31 cellular contexts compared by ENCODE assay signal in the genomic region with DNA sequence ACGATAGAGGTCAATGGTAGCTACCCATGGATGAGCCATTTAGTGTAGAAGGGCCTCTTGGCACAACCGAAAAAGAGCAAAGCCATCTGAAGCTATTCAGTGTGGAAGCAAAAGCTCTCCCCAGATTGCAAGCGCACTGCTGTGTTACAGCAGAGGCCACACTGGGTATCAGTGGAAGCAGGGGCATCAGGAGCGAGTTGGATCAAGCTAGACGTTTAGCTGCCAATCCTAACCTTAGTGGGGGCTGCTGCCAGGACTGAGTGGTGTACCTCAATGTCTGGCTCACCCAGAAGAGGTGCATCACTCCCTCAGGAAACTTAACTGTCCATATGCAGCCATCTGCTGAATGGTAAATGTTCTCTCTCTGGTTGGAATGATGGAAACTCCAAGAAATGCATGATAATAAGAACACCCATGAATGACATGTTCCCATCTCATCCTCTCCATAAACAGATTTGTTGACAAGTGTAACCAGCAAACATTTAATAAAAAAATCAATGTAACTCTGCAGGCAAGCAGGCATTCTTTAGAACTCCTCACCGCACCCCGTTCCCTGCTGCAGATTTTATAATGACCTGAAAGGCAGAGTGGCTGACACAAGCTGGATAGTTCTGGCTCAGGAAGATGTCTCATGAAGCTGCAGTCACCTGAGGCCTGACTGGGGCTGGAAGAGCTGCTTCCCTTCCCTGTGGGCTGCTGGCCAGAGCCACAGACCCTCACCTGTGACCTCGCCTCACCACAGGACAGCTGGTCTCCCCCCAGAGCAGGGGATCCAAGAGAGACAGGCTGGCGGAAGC. TPM values are rescaled to one million over a fixed set of nuclear protein-coding genes. Genes with fewer than 3 reads are reported as not detected.
DNase-seq lines count a peak whose midpoint lies in the region; ATAC-seq, FAIRE-seq and TF ChIP-seq lines count a peak whose summit lies in the region.
"Had no signal": no experiment of that assay in that cellular context is flagged by ENCODE, and none has a peak within 500 bp of the region (broad histone marks: within the 10 kb centered on the region; RNA-seq: fewer than 3 reads in every experiment).

No MANE protein-coding gene starts in this region.

- no peak overlapping the region for H3K56ac ChIP-seq in H1 (replicated peaks; ENCODE audit: insufficient read length, low read depth, low read length)

- peak overlapping the region; percentile 76; the same call in 1 of the 2 replicates for H3K18ac ChIP-seq in H1 (ENCODE audit: extremely low read depth, low read length)

- no peaks in the 10 kb centered on the region for H3K9me3 Mint-ChIP-seq in CD8-positive, alpha-beta memory T cell
- H3K9me3 Mint-ChIP-seq: activated naive CD4-positive, alpha-beta T cell treated with anti-CD3 and anti-CD28 coated beads, Interleukin-2, amount 50 U/mL, for 72 hours; activated T-cell treated with anti-CD3 and anti-CD28 coated beads, Interleukin-2, amount 50 U/mL, for 4 hours; naive thymus-derived CD4-positive, alpha-beta T cell had no signal

- no peak overlapping the region for H2AFZ ChIP-seq in OCI-LY1 (ENCODE audit: low read length)
- no peak overlapping the region for H2AFZ ChIP-seq in H1 (ENCODE audit: low read length)

- 0 out of 2 replicates have a peak overlapping the region, but pooled peaks have one; percentile 13 for H2BK20ac ChIP-seq in H1 (ENCODE audit: low read length)

- no peaks in the 10 kb centered on the region for H3K36me3 ChIP-seq in CD8-positive, alpha-beta memory T cell (ENCODE audit: insufficient read depth, low read length)
- no peaks in the 10 kb centered on the region; the same call in 1 of the 2 replicates for H3K36me3 ChIP-seq in OCI-LY1 (ENCODE audit: insufficient read depth, low read length)
- no peaks in the 10 kb centered on the region for H3K36me3 ChIP-seq in H1 (ENCODE audit: control insufficient read depth in 2 of 4, insufficient read depth in 4 of 4, low read length in 3 of 4)
- H3K36me3 ChIP-seq in neutrophil: no peaks in the 10 kb centered on the region
- H3K36me3 ChIP-seq: ascending aorta, esophagus squamous epithelium, gastrocnemius medialis, sigmoid colon, suprapubic skin, uterus had no signal

- H3K23me2 ChIP-seq in H1 (ENCODE audit: low read depth, low read length): no peaks in the 10 kb centered on the region

- H3K14ac ChIP-seq in H1 (ENCODE audit: insufficient read length): no peak overlapping the region

- TF ChIP-seq CTCF in OCI-LY1 (IDR thresholded peaks at IDR 0.05; ENCODE audit: low read length) (no peak), H1 (IDR thresholded peaks at IDR 0.05; ENCODE audit: control extremely low read depth in 1 of 3, insufficient read depth in 1 of 3, low read depth in 1 of 3, low read length in 3 of 3) (no peak), neutrophil (IDR thresholded peaks at IDR 0.05) (no peak)

- peaks cover 3% of the 10 kb centered on the region for H3K79me1 ChIP-seq in H1 (ENCODE audit: low read depth, low read length)

- peak overlapping the region; percentile 24; the same call in 1 of the 2 replicates for H3K9ac ChIP-seq in OCI-LY1 (ENCODE audit: low read length)
- H3K9ac ChIP-seq in H1 (replicated peaks in 1 of 4; ENCODE audit: extremely low read depth in 1 of 4, low read depth in 3 of 4, low read length in 3 of 4): no peak overlapping the region

- no peak for TF ChIP-seq POLR2A in H1 (IDR thresholded peaks at IDR 0.05; ENCODE audit: control extremely low read depth in 1 of 2, low read depth in 2 of 2, low read length in 2 of 2)

- CTCF ChIA-PET in CD8-positive, alpha-beta memory T cell (lab: Charles Lee): interaction anchor here (1.2 to 2.8 kb wide), 8 partner anchors 16 to 104 kb away, joined by 3 to 11 read pairs (median 4); no protein-coding TSS in a partner anchor
- CTCF ChIA-PET in H1 (lab: Charles Lee; ENCODE audit: partially characterized antibody): interaction anchor here (1.0 to 3.9 kb wide), 13 partner anchors 9 to 104 kb away, joined by 3 to 17 read pairs (median 4); no protein-coding TSS in a partner anchor

- H3K4me1 ChIP-seq in CD8-positive, alpha-beta memory T cell (ENCODE audit: insufficient read depth, low read length): peaks cover 76% of the 10 kb centered on the region
- peaks cover 99% of the 10 kb centered on the region for H3K4me1 ChIP-seq in OCI-LY1 (ENCODE audit: insufficient read depth, low read length, severe bottlenecking)
- H3K4me1 ChIP-seq in H1 (replicated peaks in 1 of 4; ENCODE audit: control insufficient read depth in 3 of 4, insufficient read depth in 4 of 4, low read length in 3 of 4): peaks cover 16 to 37% (median 29%) of the 10 kb centered on the region in 4 experiments
- H3K4me1 ChIP-seq in neutrophil (ENCODE audit: control insufficient read depth in 1 of 2, insufficient read depth in 1 of 2, low read depth in 1 of 2, low read length in 1 of 2): peaks cover 24 to 45% of the 10 kb centered on the region in 2 experiments

- no peak for TF ChIP-seq EP300 in H1 (IDR thresholded peaks at IDR 0.05; ENCODE audit: borderline replicate concordance in 1 of 2, low read depth in 2 of 2, low read length in 2 of 2)

- ATAC-seq in GM21360 (IDR thresholded peaks at IDR 0.05; ENCODE audit: unreplicated experiment): no peak
- ATAC-seq: activated naive CD4-positive, alpha-beta T cell treated with anti-CD3 and anti-CD28 coated beads, Interleukin-2, amount 50 U/mL, for 72 hours; activated T-cell treated with anti-CD3 and anti-CD28 coated beads, Interleukin-2, amount 50 U/mL, for 4 hours; gastrocnemius medialis; naive thymus-derived CD4-positive, alpha-beta T cell; Right ventricle myocardium inferior had no signal

- H2BK5ac ChIP-seq in H1 (ENCODE audit: low read depth, low read length): peak overlapping the region; percentile 83; the same call in 1 of the 2 replicates

- DNase-seq in CD8-positive, alpha-beta memory T cell: no peak
- DNase-seq in H1 (ENCODE audit: low read depth in 1 of 2, low spot score in 2 of 2) (no peak), pons (ENCODE audit: low spot score) (no peak), SHP77 treated with DMSO at 0.1 percent for 48 hours (lab: John Stamatoyannopoulos, UW) (no peak)
- DNase-seq: activated CD8-positive, alpha-beta memory T cell treated with anti-CD3 and anti-CD28 coated beads for 24 hours; activated T-cell treated with anti-CD3 and anti-CD28 coated beads, Interleukin-2, amount 50 U/mL, for 4 hours; DMS79 treated with DMSO at 0.1 percent for 48 hours; effector CD8-positive, alpha-beta T cell; esophagus squamous epithelium; gastrocnemius medialis; kidney glomerular epithelial cell; naive thymus-derived CD4-positive, alpha-beta T cell; NCI-H1092 treated with DMSO at 0.1 percent for 48 hours; NCI-H2081; OCI-M1; posterior cingulate gyrus; sigmoid colon; stimulated activated CD4-positive, alpha-beta T cell treated with anti-CD3 and anti-CD28 coated beads, Interleukin-15, amount 100 ng/mL, for 24 hours; stimulated activated CD8-positive, alpha-beta memory T cell treated with anti-CD3 and anti-CD28 coated beads, Interleukin-4, amount 100 ng/mL, for 48 hours; SW 1271; uterus had no signal

- H3K79me2 ChIP-seq in OCI-LY1 (ENCODE audit: insufficient read depth, low read length) (peaks cover 65% of the 10 kb centered on the region), H1 (ENCODE audit: control insufficient read depth in 1 of 2, insufficient read depth in 2 of 2, low read length in 2 of 2) (peaks cover 3 to 69% of the 10 kb centered on the region in 2 experiments; a peak in 3 of 4 replicates)

- FAIRE-seq in H1 (lab: Jason Lieb, UNC): no peak
- FAIRE-seq: GM12892, HTR-8/SVneo, TTC549 had no signal

- peak overlapping the region; percentile 51; the same call in 1 of the 2 replicates for H3K4me2 ChIP-seq in OCI-LY1 (ENCODE audit: low read length)
- peak overlapping the region; percentile 41 to 44; a peak in 3 of 4 replicates for H3K4me2 ChIP-seq in H1 (ENCODE audit: insufficient read depth in 1 of 2, low read depth in 2 of 2, low read length in 2 of 2)

- peak overlapping the region; percentile 12 for H4K5ac ChIP-seq in H1 (ENCODE audit: insufficient read length, low read depth, low read length)

- no peaks in the 10 kb centered on the region for H4K20me1 ChIP-seq in OCI-LY1 (ENCODE audit: insufficient read depth, low read length)
- H4K20me1 ChIP-seq in H1 (replicated peaks in 1 of 2; ENCODE audit: control insufficient read depth in 1 of 2, insufficient read depth in 2 of 2, low read length in 2 of 2): peaks cover 0 to 8% of the 10 kb centered on the region in 2 experiments

- no peak overlapping the region for H3K4me3 ChIP-seq in CD8-positive, alpha-beta memory T cell (ENCODE audit: low read length)
- no peak overlapping the region for H3K4me3 ChIP-seq in OCI-LY1 (ENCODE audit: low read depth, low read length, poor library complexity, severe bottlenecking)
- no peak overlapping the region for H3K4me3 ChIP-seq in H1 (ENCODE audit: extremely low read depth in 1 of 4, insufficient read depth in 2 of 4, low read depth in 3 of 4, low read length in 4 of 4)
- no peak overlapping the region for H3K4me3 ChIP-seq in neutrophil (ENCODE audit: low read depth in 1 of 2, low read length in 1 of 2)
- H3K4me3 ChIP-seq: ascending aorta, esophagus squamous epithelium, gastrocnemius medialis, sigmoid colon, suprapubic skin, uterus had no signal

- H3K27me3 ChIP-seq in CD8-positive, alpha-beta memory T cell (ENCODE audit: insufficient read depth, low read length, poor library complexity, severe bottlenecking): no peaks in the 10 kb centered on the region
- H3K27me3 ChIP-seq in OCI-LY1 (ENCODE audit: insufficient read depth, low read length) (no peaks in the 10 kb centered on the region), H1 (replicated peaks in 1 of 4; ENCODE audit: control insufficient read depth in 3 of 4, extremely low read depth in 1 of 4, insufficient read depth in 3 of 4, low read length in 3 of 4) (no peaks in the 10 kb centered on the region), neutrophil (no peaks in the 10 kb centered on the region)
- H3K27me3 ChIP-seq: ascending aorta, esophagus squamous epithelium, gastrocnemius medialis, sigmoid colon, uterus had no signal

- H3K27me3 Mint-ChIP-seq in CD8-positive, alpha-beta memory T cell: no peaks in the 10 kb centered on the region
- H3K27me3 Mint-ChIP-seq: naive thymus-derived CD4-positive, alpha-beta T cell had no signal

- peak overlapping the region in 7 of 8 donors; percentile 4 to 93 (median 43) for H3K27ac Mint-ChIP-seq in CD8-positive, alpha-beta memory T cell
- H3K27ac Mint-ChIP-seq: activated naive CD4-positive, alpha-beta T cell treated with anti-CD3 and anti-CD28 coated beads, Interleukin-2, amount 50 U/mL, for 72 hours had no signal

- H3K9me3 ChIP-seq in CD8-positive, alpha-beta memory T cell (ENCODE audit: low read length): no peaks in the 10 kb centered on the region
- H3K9me3 ChIP-seq in OCI-LY1 (ENCODE audit: low read length): no peaks in the 10 kb centered on the region
- H3K9me3 ChIP-seq in H1 (ENCODE audit: insufficient read depth in 2 of 2, low read depth in 1 of 2, low read length in 1 of 2): no peaks in the 10 kb centered on the region
- H3K9me3 ChIP-seq in neutrophil: no peaks in the 10 kb centered on the region
- H3K9me3 ChIP-seq: ascending aorta, esophagus squamous epithelium, gastrocnemius medialis, sigmoid colon, suprapubic skin, uterus had no signal

- H3F3A ChIP-seq in OCI-LY1 (ENCODE audit: insufficient read depth, low read length): no peaks in the 10 kb centered on the region

- H3K4ac ChIP-seq in H1 (replicated peaks; ENCODE audit: insufficient read length, low read depth, low read length): no peak overlapping the region

- TF ChIP-seq RAD21 in H1 (IDR thresholded peaks at IDR 0.05 in 1 of 2, conservative IDR thresholded peaks at IDR 0.05 in 1 of 2; ENCODE audit: low read depth in 2 of 2, low read length in 2 of 2): no peak

- peak overlapping the region; percentile 89 for H4K91ac ChIP-seq in H1 (replicated peaks; ENCODE audit: insufficient read length, low read length)

- H2BK15ac ChIP-seq in H1 (ENCODE audit: low read length): peak overlapping the region; percentile 78; the same call in 1 of the 2 replicates

- no peaks in the 10 kb centered on the region for H3K9me2 ChIP-seq in OCI-LY1 (ENCODE audit: low read depth, low read length)

- peaks cover 92 to 100% (median 99%) of the 10 kb centered on the region in 3 donors for H3K4me1 Mint-ChIP-seq in CD8-positive, alpha-beta memory T cell

- H3K36me3 Mint-ChIP-seq in CD8-positive, alpha-beta memory T cell: peaks cover 0 to 4% (median 3%) of the 10 kb centered on the region in 3 donors

- POLR2A ChIA-PET in CD8-positive, alpha-beta memory T cell (lab: Charles Lee): interaction anchor here (1.4 to 1.7 kb wide), 2 partner anchors 17 to 36 kb away, joined by 4 read pairs; no protein-coding TSS in a partner anchor
- POLR2A ChIA-PET in H1 (lab: Charles Lee; ENCODE audit: partially characterized antibody): interaction anchor here (0.6 to 1.7 kb wide), 5 partner anchors 13 to 21 kb away, joined by 3 to 5 read pairs (median 4); no protein-coding TSS in a partner anchor

- peak overlapping the region in 4 of 7 donors; percentile 1 to 35 (median 24) for H3K4me3 Mint-ChIP-seq in CD8-positive, alpha-beta memory T cell
- H3K4me3 Mint-ChIP-seq: activated T-cell treated with anti-CD3 and anti-CD28 coated beads, Interleukin-2, amount 50 U/mL, for 4 hours; naive thymus-derived CD4-positive, alpha-beta T cell had no signal

- WGBS in H1 (ENCODE audit: extremely low coverage in 1 of 2, insufficient coverage in 1 of 2, insufficient read length in 1 of 2, insufficient replicate concordance in 2 of 2, low coverage in 1 of 2, low lambda C conversion rate in 2 of 2, missing lambda C conversion rate in 1 of 2), 2 experiments: 94% methylated on average over 9 of the region's 9 CpGs; no CpG with 5 or more reads in 1 of the 2 experiments

- no peak overlapping the region for H4K8ac ChIP-seq in H1 (ENCODE audit: extremely low read depth, insufficient read depth, low read length)

- peak overlapping the region; percentile 41; the same call in 1 of the 2 replicates for H2AK5ac ChIP-seq in H1 (ENCODE audit: low read depth, low read length)

- peak overlapping the region; percentile 81 for H2BK12ac ChIP-seq in H1 (ENCODE audit: low read depth, low read length)

- no peak overlapping the region for H3K23ac ChIP-seq in H1 (ENCODE audit: insufficient read length)

- H2BK120ac ChIP-seq in H1 (replicated peaks; ENCODE audit: low read depth, low read length): peak overlapping the region; percentile 38

- H3K27ac ChIP-seq in CD8-positive, alpha-beta memory T cell (ENCODE audit: low read depth, low read length): no peak overlapping the region
- peak overlapping the region; percentile 73 for H3K27ac ChIP-seq in OCI-LY1 (ENCODE audit: low read depth, low read length, poor library complexity, severe bottlenecking)
- peak overlapping the region; percentile 51; the same call in 1 of the 2 replicates for H3K27ac ChIP-seq in H1 (ENCODE audit: low read depth, low read length)
- H3K27ac ChIP-seq in neutrophil: peak overlapping the region; percentile 98
- H3K27ac ChIP-seq: ascending aorta, esophagus squamous epithelium, sigmoid colon, suprapubic skin, uterus had no signal

RNA-seq across cellular contexts. Expression of gene RAPGEF1, which starts 44.3 kb away (rescaled TPM):
- total RNA-seq in CD8-positive, alpha-beta memory T cell: 100 to 1,000 TPM; 145 to 148 TPM
- 20.1 TPM for polyA plus RNA-seq in CD8-positive, alpha-beta memory T cell
- total RNA-seq in H1 (2021; fragmentation: NEBNext Ultra II Directional; extraction: Animal tissue kit (Norgen Biotek cat#: 25700)): 73.8 and 78.9 TPM in 2 replicates
- 29.7 and 38.2 TPM in 2 replicates for polyA plus RNA-seq in H1 (2011; rRNA removed)
- polyA plus RNA-seq in H1 (2011; cell fraction: cytosol; rRNA removed): 28.4 TPM
- 54.3 TPM for polyA plus RNA-seq in H1 (2011; cell fraction: nucleus; rRNA removed)
- 39.8 to 47.1 TPM (median 45.5 TPM) in 4 replicates for polyA plus RNA-seq in H1 (2012, experiment 1 of 2)
- polyA plus RNA-seq in H1 (2012, experiment 2 of 2): 36.6 TPM
- 43.6 TPM for polyA plus RNA-seq in H1 (2013, experiment 1 of 2)
- polyA plus RNA-seq in H1 (2013, experiment 2 of 2): 46.5 TPM
- 30.4 and 36.4 TPM in 2 replicates for polyA minus RNA-seq in H1 (2011; rRNA and poly(A)+ RNA removed)
- polyA minus RNA-seq in H1 (2011; cell fraction: cytosol; rRNA and poly(A)+ RNA removed): 22.6 TPM
- polyA minus RNA-seq in H1 (2011; cell fraction: nucleus; rRNA and poly(A)+ RNA removed): 22.7 TPM
